Comparison of ENCODE assay signal across 9 cellular contexts in genomic region chr5:132457371-132458225, GRCh38. TPM values are rescaled to one million over a fixed set of nuclear protein-coding genes. Genes with fewer than 3 reads are reported as not detected.
DNase-seq lines count a peak whose midpoint lies in the region; ATAC-seq and TF ChIP-seq lines count a peak whose summit lies in the region.
"Had no signal": no experiment of that assay in that cellular context is flagged by ENCODE, and none has a peak within 500 bp of the region (broad histone marks: within the 10 kb centered on the region; RNA-seq: fewer than 3 reads in every experiment).

No MANE protein-coding gene starts in this region.

- H3K4me1 Mint-ChIP-seq in CD4-positive, CD25-positive, alpha-beta regulatory T cell, result peaks cover 47 to 95% (median 80%) of the 10 kb centered on the region in 4 donors
- H3K4me1 Mint-ChIP-seq in WTC11 (peaks cover 30% of the 10 kb centered on the region), endothelial cell (ENCODE audit: unreplicated experiment) (peaks cover 21% of the 10 kb centered on the region)

- peaks cover 81% of the 10 kb centered on the region for H3K4me1 ChIP-seq in CD4-positive, CD25-positive, alpha-beta regulatory T cell (ENCODE audit: control insufficient read depth, insufficient read depth, low read length, poor library complexity, severe bottlenecking)
- H3K4me1 ChIP-seq in stomach, result peaks cover 46 to 90% (median 70%) of the 10 kb centered on the region in 4 donors

- H3K36me3 ChIP-seq in CD4-positive, CD25-positive, alpha-beta regulatory T cell (ENCODE audit: control insufficient read depth, insufficient read depth, low read length), result peaks cover 13% of the 10 kb centered on the region
- peaks cover 0 to 19% (median 13%) of the 10 kb centered on the region in 4 donors for H3K36me3 ChIP-seq in stomach
- H3K36me3 ChIP-seq: thoracic aorta had no signal

- TF ChIP-seq CTCF in WTC11 (IDR thresholded peaks at IDR 0.05) (no peak), stomach (IDR thresholded peaks at IDR 0.05) (no peak), GM13977 (IDR thresholded peaks at IDR 0.05; ENCODE audit: extremely low read depth, insufficient read depth, missing control alignments) (no peak), endothelial cell (IDR thresholded peaks at IDR 0.05; ENCODE audit: unreplicated experiment) (no peak)

- in situ Hi-C loops in GM13977 (cut with MboI; ENCODE audit: low pct_unique_long_range_greater_than_20kb, low sequenced_read_pairs, unreplicated experiment), result no loop called here

- CTCF ChIA-PET in WTC11 (lab: Charles Lee), result interaction anchor here (0.8 to 1.3 kb wide), 2 partner anchors 43 to 69 kb away, joined by 3 to 6 read pairs; no protein-coding TSS in a partner anchor

- H3K27ac ChIP-seq in CD4-positive, CD25-positive, alpha-beta regulatory T cell (ENCODE audit: insufficient read depth, low read length, poor library complexity, severe bottlenecking), result peak overlapping the region; percentile 86
- H3K27ac ChIP-seq in stomach, result peak overlapping the region; percentile 78 to 92 (median 85)

- H3K9me3 ChIP-seq in CD4-positive, CD25-positive, alpha-beta regulatory T cell (ENCODE audit: control insufficient read depth in 2 of 2, low read length in 2 of 2), result no peaks in the 10 kb centered on the region
- no peaks in the 10 kb centered on the region for H3K9me3 ChIP-seq in stomach
- H3K9me3 ChIP-seq: thoracic aorta had no signal

- peaks cover 29% of the 10 kb centered on the region for H3K36me3 Mint-ChIP-seq in CD4-positive, CD25-positive, alpha-beta regulatory T cell
- H3K36me3 Mint-ChIP-seq in WTC11 (no peaks in the 10 kb centered on the region), endothelial cell (ENCODE audit: low read depth, unreplicated experiment) (peaks cover 4% of the 10 kb centered on the region)

- intact Hi-C loops in stomach (cut with DNase I; ENCODE audit: low total_unique reads), result no loop called here

- no peaks in the 10 kb centered on the region for H3K27me3 Mint-ChIP-seq in CD4-positive, CD25-positive, alpha-beta regulatory T cell
- H3K27me3 Mint-ChIP-seq in WTC11 (ENCODE audit: low read depth), result no peaks in the 10 kb centered on the region
- H3K27me3 Mint-ChIP-seq in endothelial cell (ENCODE audit: unreplicated experiment), result peaks cover 17% of the 10 kb centered on the region

- ATAC-seq in CD4-positive, CD25-positive, alpha-beta regulatory T cell (ENCODE audit: low read depth in 2 of 2), result peak; percentile 15 to 35
- peak; percentile 2 for ATAC-seq in HG02759 (IDR thresholded peaks at IDR 0.05; ENCODE audit: unreplicated experiment)
- ATAC-seq in WTC11, result no peak

- H3K27ac Mint-ChIP-seq in CD4-positive, CD25-positive, alpha-beta regulatory T cell, result peak overlapping the region; percentile 96 to 99 (median 98)
- H3K27ac Mint-ChIP-seq in WTC11 (no peak overlapping the region), endothelial cell (ENCODE audit: unreplicated experiment) (no peak overlapping the region)

- WGBS in stomach, 5 donors, result 56 to 76% (median 62%) methylated on average over 2 of the region's 2 CpGs

- H3K4me3 Mint-ChIP-seq in CD4-positive, CD25-positive, alpha-beta regulatory T cell, result peak overlapping the region; percentile 65 to 79 (median 70)
- no peak overlapping the region for H3K4me3 Mint-ChIP-seq in WTC11
- H3K4me3 Mint-ChIP-seq in endothelial cell (ENCODE audit: unreplicated experiment), result no peak overlapping the region

- no peak for TF ChIP-seq EP300 in stomach (IDR thresholded peaks at IDR 0.05)

- DNase-seq in CD4-positive, CD25-positive, alpha-beta regulatory T cell, result peak in 2 of 3 donors; percentile 39 to 67
- DNase-seq in WTC11 (ENCODE audit: low spot score) (no peak), fibroblast of the conjunctiva (ENCODE audit: low read depth) (peak; percentile 94), stomach (peak; percentile 35), GM13977 (ENCODE audit: low spot score) (no peak), endothelial cell (ENCODE audit: low spot score) (no peak), DMS79 treated with DMSO at 0.1 percent for 48 hours (lab: John Stamatoyannopoulos, UW) (no peak)

- no peaks in the 10 kb centered on the region for H3K9me3 Mint-ChIP-seq in CD4-positive, CD25-positive, alpha-beta regulatory T cell
- no peaks in the 10 kb centered on the region for H3K9me3 Mint-ChIP-seq in WTC11
- no peaks in the 10 kb centered on the region for H3K9me3 Mint-ChIP-seq in endothelial cell (ENCODE audit: unreplicated experiment)

- H3K27me3 ChIP-seq in CD4-positive, CD25-positive, alpha-beta regulatory T cell (ENCODE audit: control insufficient read depth, insufficient read depth, low read length), result no peaks in the 10 kb centered on the region
- H3K27me3 ChIP-seq in stomach, result no peaks in the 10 kb centered on the region

- TF ChIP-seq POLR2A in stomach (IDR thresholded peaks at IDR 0.05), result no peak

- H3K4me3 ChIP-seq in CD4-positive, CD25-positive, alpha-beta regulatory T cell (ENCODE audit: low read depth, low read length), result peak overlapping the region; percentile 52
- no peak overlapping the region for H3K4me3 ChIP-seq in stomach
- H3K4me3 ChIP-seq: thoracic aorta had no signal

- POLR2A ChIA-PET in WTC11 (lab: Charles Lee), result interaction anchor here (0.6 kb wide), 1 partner anchor 9 kb away, joined by 3 read pairs; no protein-coding TSS in a partner anchor

TF ChIP-seq in WTC11, 78 proteins besides CTCF, POLR2A, EP300 and RAD21:
- TF ChIP-seq SP1 (CRISPR knock-in tag; conservative IDR thresholded peaks at IDR 0.05), result no peak
- TF ChIP-seq MLX (CRISPR knock-in tag; IDR thresholded peaks at IDR 0.05), result no peak
- no peak for TF ChIP-seq ESRRA (CRISPR knock-in tag; IDR thresholded peaks at IDR 0.05; ENCODE audit: borderline replicate concordance)
- no peak for TF ChIP-seq ATF6 (CRISPR knock-in tag; IDR thresholded peaks at IDR 0.05)
- TF ChIP-seq GABPB1 (CRISPR knock-in tag; IDR thresholded peaks at IDR 0.05), result peak; percentile 97
- TF ChIP-seq ZNF532 (CRISPR knock-in tag; IDR thresholded peaks at IDR 0.05; ENCODE audit: borderline replicate concordance), result no peak

RNA-seq across cellular contexts. Expression of gene IRF1, which starts 33.0 kb away (rescaled TPM):
- total RNA-seq in CD4-positive, CD25-positive, alpha-beta regulatory T cell, result 924 TPM
- 100 to 1,000 TPM; 160 to 202 (median 190) TPM for polyA plus RNA-seq in CD4-positive, CD25-positive, alpha-beta regulatory T cell
- total RNA-seq in WTC11 (2021), result 8.8 to 9.8 TPM (median 9.4 TPM) in 3 replicates
- total RNA-seq in stomach, result 100 to 1,000 TPM in 2 of 5 donors, 10 to 100 TPM in 3; 18.0 to 256 (median 91.5) TPM
- 10 to 100 TPM; 17.1 to 80.2 (median 49.1) TPM for polyA plus RNA-seq in stomach
- total RNA-seq in endothelial cell (ENCODE audit: unreplicated experiment), result 7.1 TPM

Comparison
In these comparisons a context has a peak if more than half of its experiments do, and no peak if none do; other contexts are left out.
1. DNase-seq: peak in CD4-positive, CD25-positive, alpha-beta regulatory T cell (2 of 3), fibroblast of the conjunctiva (single experiment) and stomach (single experiment); none in WTC11 (single experiment), GM13977 (single experiment), endothelial cell (single experiment) and DMS79 treated with DMSO at 0.1 percent for 48 hours (single experiment).
2. H3K27ac Mint-ChIP-seq: peak in CD4-positive, CD25-positive, alpha-beta regulatory T cell (3 of 3); none in WTC11 (single experiment) and endothelial cell (single experiment).
3. H3K4me3 Mint-ChIP-seq: peak in CD4-positive, CD25-positive, alpha-beta regulatory T cell (4 of 4); none in WTC11 (single experiment) and endothelial cell (single experiment).